1 cellular context compared by ENCODE assay signal in genomic region chr9:127734747-127735529, GRCh38.
TF ChIP-seq lines count a peak whose summit lies in the region.

TOR2A (minus strand) TSS chr9:127735294; CDS start chr9:127735270, 24 bp downstream.

TF ChIP-seq in HepG2, 621 proteins besides CTCF, POLR2A, EP300 and RAD21 (continued from another document and continues in another):
- TF ChIP-seq YY1 (IDR thresholded peaks at IDR 0.05; ENCODE audit: insufficient read depth, insufficient replicate concordance, low read depth, low read length) = peak; percentile 80
- TF ChIP-seq, protein P1, sequence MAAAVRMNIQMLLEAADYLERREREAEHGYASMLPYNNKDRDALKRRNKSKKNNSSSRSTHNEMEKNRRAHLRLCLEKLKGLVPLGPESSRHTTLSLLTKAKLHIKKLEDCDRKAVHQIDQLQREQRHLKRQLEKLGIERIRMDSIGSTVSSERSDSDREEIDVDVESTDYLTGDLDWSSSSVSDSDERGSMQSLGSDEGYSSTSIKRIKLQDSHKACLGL (CRISPR knock-in tag; IDR thresholded peaks at IDR 0.05) = peak; percentile 50; the same call in 1 of the 2 replicates
- TF ChIP-seq SMAD3 (CRISPR knock-in tag; IDR thresholded peaks at IDR 0.05) = peak; percentile 77
- no peak for TF ChIP-seq NR3C1 (CRISPR knock-in tag; IDR thresholded peaks at IDR 0.05)
- no peak for TF ChIP-seq ZNF20 (CRISPR knock-in tag; IDR thresholded peaks at IDR 0.05)
- TF ChIP-seq, protein P2, sequence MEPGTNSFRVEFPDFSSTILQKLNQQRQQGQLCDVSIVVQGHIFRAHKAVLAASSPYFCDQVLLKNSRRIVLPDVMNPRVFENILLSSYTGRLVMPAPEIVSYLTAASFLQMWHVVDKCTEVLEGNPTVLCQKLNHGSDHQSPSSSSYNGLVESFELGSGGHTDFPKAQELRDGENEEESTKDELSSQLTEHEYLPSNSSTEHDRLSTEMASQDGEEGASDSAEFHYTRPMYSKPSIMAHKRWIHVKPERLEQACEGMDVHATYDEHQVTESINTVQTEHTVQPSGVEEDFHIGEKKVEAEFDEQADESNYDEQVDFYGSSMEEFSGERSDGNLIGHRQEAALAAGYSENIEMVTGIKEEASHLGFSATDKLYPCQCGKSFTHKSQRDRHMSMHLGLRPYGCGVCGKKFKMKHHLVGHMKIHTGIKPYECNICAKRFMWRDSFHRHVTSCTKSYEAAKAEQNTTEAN (CRISPR knock-in tag; conservative IDR thresholded peaks at IDR 0.05) = 0 out of 2 replicates have a peak, but pooled peaks have one; percentile 24
- TF ChIP-seq HOXA3 (CRISPR knock-in tag; IDR thresholded peaks at IDR 0.05) = peak; percentile 72; the same call in 1 of the 2 replicates
- TF ChIP-seq ATF7 (IDR thresholded peaks at IDR 0.05) = no peak
- peak; percentile 70; the same call in 1 of the 2 replicates for TF ChIP-seq ATF7 (CRISPR knock-in tag; IDR thresholded peaks at IDR 0.05)
- no peak for TF ChIP-seq FOXK2 (IDR thresholded peaks at IDR 0.05)
- TF ChIP-seq, protein P3, sequence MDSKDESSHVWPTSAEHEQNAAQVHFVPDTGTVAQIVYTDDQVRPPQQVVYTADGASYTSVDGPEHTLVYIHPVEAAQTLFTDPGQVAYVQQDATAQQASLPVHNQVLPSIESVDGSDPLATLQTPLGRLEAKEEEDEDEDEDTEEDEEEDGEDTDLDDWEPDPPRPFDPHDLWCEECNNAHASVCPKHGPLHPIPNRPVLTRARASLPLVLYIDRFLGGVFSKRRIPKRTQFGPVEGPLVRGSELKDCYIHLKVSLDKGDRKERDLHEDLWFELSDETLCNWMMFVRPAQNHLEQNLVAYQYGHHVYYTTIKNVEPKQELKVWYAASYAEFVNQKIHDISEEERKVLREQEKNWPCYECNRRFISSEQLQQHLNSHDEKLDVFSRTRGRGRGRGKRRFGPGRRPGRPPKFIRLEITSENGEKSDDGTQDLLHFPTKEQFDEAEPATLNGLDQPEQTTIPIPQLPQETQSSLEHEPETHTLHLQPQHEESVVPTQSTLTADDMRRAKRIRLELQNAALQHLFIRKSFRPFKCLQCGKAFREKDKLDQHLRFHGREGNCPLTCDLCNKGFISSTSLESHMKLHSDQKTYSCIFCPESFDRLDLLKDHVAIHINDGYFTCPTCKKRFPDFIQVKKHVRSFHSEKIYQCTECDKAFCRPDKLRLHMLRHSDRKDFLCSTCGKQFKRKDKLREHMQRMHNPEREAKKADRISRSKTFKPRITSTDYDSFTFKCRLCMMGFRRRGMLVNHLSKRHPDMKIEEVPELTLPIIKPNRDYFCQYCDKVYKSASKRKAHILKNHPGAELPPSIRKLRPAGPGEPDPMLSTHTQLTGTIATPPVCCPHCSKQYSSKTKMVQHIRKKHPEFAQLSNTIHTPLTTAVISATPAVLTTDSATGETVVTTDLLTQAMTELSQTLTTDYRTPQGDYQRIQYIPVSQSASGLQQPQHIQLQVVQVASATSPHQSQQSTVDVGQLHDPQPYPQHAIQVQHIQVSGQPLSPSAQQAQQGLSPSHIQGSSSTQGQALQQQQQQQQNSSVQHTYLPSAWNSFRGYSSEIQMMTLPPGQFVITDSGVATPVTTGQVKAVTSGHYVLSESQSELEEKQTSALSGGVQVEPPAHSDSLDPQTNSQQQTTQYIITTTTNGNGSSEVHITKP (CRISPR knock-in tag; IDR thresholded peaks at IDR 0.05; ENCODE audit: low read depth) = no peak
- no peak for TF ChIP-seq TRIM24 (CRISPR knock-in tag; IDR thresholded peaks at IDR 0.05)
- TF ChIP-seq ZNF121 (CRISPR knock-in tag; IDR thresholded peaks at IDR 0.05) = no peak
- no peak for TF ChIP-seq ZNF564 (CRISPR knock-in tag; IDR thresholded peaks at IDR 0.05)
- TF ChIP-seq PTBP1 (IDR thresholded peaks at IDR 0.05; ENCODE audit: low read depth, low read length, poor library complexity, severe bottlenecking) = no peak
- TF ChIP-seq MEIS2 (CRISPR knock-in tag; IDR thresholded peaks at IDR 0.05) = peak; percentile 72
- no peak for TF ChIP-seq ZBTB4 (CRISPR knock-in tag; IDR thresholded peaks at IDR 0.05; ENCODE audit: borderline replicate concordance)
- TF ChIP-seq, protein P4, sequence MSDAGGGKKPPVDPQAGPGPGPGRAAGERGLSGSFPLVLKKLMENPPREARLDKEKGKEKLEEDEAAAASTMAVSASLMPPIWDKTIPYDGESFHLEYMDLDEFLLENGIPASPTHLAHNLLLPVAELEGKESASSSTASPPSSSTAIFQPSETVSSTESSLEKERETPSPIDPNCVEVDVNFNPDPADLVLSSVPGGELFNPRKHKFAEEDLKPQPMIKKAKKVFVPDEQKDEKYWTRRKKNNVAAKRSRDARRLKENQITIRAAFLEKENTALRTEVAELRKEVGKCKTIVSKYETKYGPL (CRISPR knock-in tag; IDR thresholded peaks at IDR 0.05) = no peak
- TF ChIP-seq ZFY (CRISPR knock-in tag; IDR thresholded peaks at IDR 0.05) = peak; percentile 98
- TF ChIP-seq MIXL1 (CRISPR knock-in tag; IDR thresholded peaks at IDR 0.05) = peak; percentile 52; the same call in 1 of the 2 replicates
- TF ChIP-seq DR1 (CRISPR knock-in tag; IDR thresholded peaks at IDR 0.05) = 0 out of 2 replicates have a peak, but pooled peaks have one; percentile 27
- TF ChIP-seq SRSF9 (IDR thresholded peaks at IDR 0.05; ENCODE audit: borderline replicate concordance, insufficient read depth, low read depth, low read length, poor library complexity, severe bottlenecking) = no peak
- TF ChIP-seq AKNA (CRISPR knock-in tag; IDR thresholded peaks at IDR 0.05; ENCODE audit: borderline replicate concordance) = no peak
- TF ChIP-seq CHCHD3 (CRISPR knock-in tag; IDR thresholded peaks at IDR 0.05) = no peak
- TF ChIP-seq KLF13 (CRISPR knock-in tag; IDR thresholded peaks at IDR 0.05) = no peak; the same call in 1 of the 2 replicates
- no peak for TF ChIP-seq ZKSCAN5 (CRISPR knock-in tag; IDR thresholded peaks at IDR 0.05)
- peak; percentile 95; the same call in 1 of the 2 replicates for TF ChIP-seq ZNF34 (CRISPR knock-in tag; IDR thresholded peaks at IDR 0.05; ENCODE audit: borderline replicate concordance)
- no peak; the same call in 1 of the 2 replicates for TF ChIP-seq DPF2 (CRISPR knock-in tag; IDR thresholded peaks at IDR 0.05; ENCODE audit: borderline replicate concordance, low read depth)
- TF ChIP-seq, protein P5, sequence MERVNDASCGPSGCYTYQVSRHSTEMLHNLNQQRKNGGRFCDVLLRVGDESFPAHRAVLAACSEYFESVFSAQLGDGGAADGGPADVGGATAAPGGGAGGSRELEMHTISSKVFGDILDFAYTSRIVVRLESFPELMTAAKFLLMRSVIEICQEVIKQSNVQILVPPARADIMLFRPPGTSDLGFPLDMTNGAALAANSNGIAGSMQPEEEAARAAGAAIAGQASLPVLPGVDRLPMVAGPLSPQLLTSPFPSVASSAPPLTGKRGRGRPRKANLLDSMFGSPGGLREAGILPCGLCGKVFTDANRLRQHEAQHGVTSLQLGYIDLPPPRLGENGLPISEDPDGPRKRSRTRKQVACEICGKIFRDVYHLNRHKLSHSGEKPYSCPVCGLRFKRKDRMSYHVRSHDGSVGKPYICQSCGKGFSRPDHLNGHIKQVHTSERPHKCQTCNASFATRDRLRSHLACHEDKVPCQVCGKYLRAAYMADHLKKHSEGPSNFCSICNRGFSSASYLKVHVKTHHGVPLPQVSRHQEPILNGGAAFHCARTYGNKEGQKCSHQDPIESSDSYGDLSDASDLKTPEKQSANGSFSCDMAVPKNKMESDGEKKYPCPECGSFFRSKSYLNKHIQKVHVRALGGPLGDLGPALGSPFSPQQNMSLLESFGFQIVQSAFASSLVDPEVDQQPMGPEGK (CRISPR knock-in tag; IDR thresholded peaks at IDR 0.05) = peak; percentile 38; the same call in 1 of the 2 replicates
- no peak for TF ChIP-seq ZNF616 (CRISPR knock-in tag; IDR thresholded peaks at IDR 0.05; ENCODE audit: low read depth)
- no peak for TF ChIP-seq NR2F6 (IDR thresholded peaks at IDR 0.05)
- TF ChIP-seq NR2F6 (CRISPR knock-in tag; IDR thresholded peaks at IDR 0.05) = 0 out of 2 replicates have a peak, but pooled peaks have one; percentile 21
- TF ChIP-seq CCDC6 (CRISPR knock-in tag; IDR thresholded peaks at IDR 0.05) = 0 out of 2 replicates have a peak, but pooled peaks have one; percentile 30
- TF ChIP-seq CENPBD1 (CRISPR knock-in tag; IDR thresholded peaks at IDR 0.05; ENCODE audit: borderline replicate concordance, low read depth) = no peak; the same call in 1 of the 2 replicates
- no peak for TF ChIP-seq ELF4 (CRISPR knock-in tag; IDR thresholded peaks at IDR 0.05; ENCODE audit: borderline replicate concordance)
- no peak for TF ChIP-seq ZNF460 (CRISPR knock-in tag; IDR thresholded peaks at IDR 0.05; ENCODE audit: borderline replicate concordance)
- TF ChIP-seq SP4 (CRISPR knock-in tag; IDR thresholded peaks at IDR 0.05) = peak; percentile 98
- no peak for TF ChIP-seq ZMYM2 (CRISPR knock-in tag; IDR thresholded peaks at IDR 0.05)
- TF ChIP-seq RAD51 (IDR thresholded peaks at IDR 0.05; ENCODE audit: borderline replicate concordance) = no peak
- TF ChIP-seq ZNF503 (CRISPR knock-in tag; IDR thresholded peaks at IDR 0.05) = no peak
- TF ChIP-seq ZNF350 (CRISPR knock-in tag; IDR thresholded peaks at IDR 0.05; ENCODE audit: borderline replicate concordance, low read depth) = peak; percentile 37; the same call in 1 of the 2 replicates
- TF ChIP-seq PRPF4 (IDR thresholded peaks at IDR 0.05; ENCODE audit: low read depth, low read length, poor library complexity, severe bottlenecking) = no peak
- TF ChIP-seq MAFF (IDR thresholded peaks at IDR 0.05; ENCODE audit: low read depth, low read length) = no peak
- no peak for TF ChIP-seq ZNF264 (CRISPR knock-in tag; IDR thresholded peaks at IDR 0.05)
- no peak; the same call in 1 of the 2 replicates for TF ChIP-seq SAFB2 (CRISPR knock-in tag; IDR thresholded peaks at IDR 0.05; ENCODE audit: borderline replicate concordance, low read depth)
- no peak for TF ChIP-seq ZNF274 (CRISPR knock-in tag; IDR thresholded peaks at IDR 0.05)
- TF ChIP-seq ZNF451 (CRISPR knock-in tag; IDR thresholded peaks at IDR 0.05) = 0 out of 2 replicates have a peak, but pooled peaks have one; percentile 56
- peak; percentile 92 for TF ChIP-seq SAP130 (CRISPR knock-in tag; IDR thresholded peaks at IDR 0.05; ENCODE audit: low read depth)
